ENCODE assay signal across 9 cellular contexts in genomic region chr19:20664917-20665781, GRCh38. TPM values are rescaled to one million over a fixed set of nuclear protein-coding genes. Genes with fewer than 3 reads are reported as not detected.
DNase-seq lines count a peak whose midpoint lies in the region; ATAC-seq and TF ChIP-seq lines count a peak whose summit lies in the region.
"Had no signal": no experiment of that assay in that cellular context is flagged by ENCODE, and none has a peak within 500 bp of the region (broad histone marks: within the 10 kb centered on the region; RNA-seq: fewer than 3 reads in every experiment).

No MANE protein-coding gene starts in this region.

- BruUV-seq in OCI-LY7 (replicated peaks; lab: Mats Ljungman, UMichigan) = no TSS peak

- peaks cover 4% of the 10 kb centered on the region for H3K9me3 ChIP-seq in CD8-positive, alpha-beta memory T cell (ENCODE audit: low read length)
- no peaks in the 10 kb centered on the region for H3K9me3 ChIP-seq in WERI-Rb-1 (ENCODE audit: severe bottlenecking)
- H3K9me3 ChIP-seq in left ventricle myocardium inferior (replicated peaks) = no peaks in the 10 kb centered on the region
- H3K9me3 ChIP-seq in OCI-LY7 (ENCODE audit: low read length) = no peaks in the 10 kb centered on the region

- peaks cover 6% of the 10 kb centered on the region for H3K4me1 ChIP-seq in CD8-positive, alpha-beta memory T cell (ENCODE audit: insufficient read depth, low read length)
- H3K4me1 ChIP-seq in left ventricle myocardium inferior = peaks cover 11% of the 10 kb centered on the region
- peaks cover 5% of the 10 kb centered on the region for H3K4me1 ChIP-seq in OCI-LY7 (ENCODE audit: insufficient read depth, low read length, poor library complexity, severe bottlenecking)

- peak overlapping the region in 1 of 8 donors; percentile 51 for H3K27ac Mint-ChIP-seq in CD8-positive, alpha-beta memory T cell
- H3K27ac Mint-ChIP-seq in T-cell (no peak overlapping the region), CD14-positive monocyte (peak overlapping the region in 1 of 7 donors; percentile 14)
- peak overlapping the region in 1 of 10 donors; percentile 63 for H3K27ac Mint-ChIP-seq in naive thymus-derived CD8-positive, alpha-beta T cell

- H3K9me3 Mint-ChIP-seq in CD8-positive, alpha-beta memory T cell = peaks cover 0 to 2% (median 0%) of the 10 kb centered on the region in 5 donors
- H3K9me3 Mint-ChIP-seq in T-cell (peaks cover 5 to 14% (median 8%) of the 10 kb centered on the region in 3 donors), CD14-positive monocyte (peaks cover 39 to 85% (median 83%) of the 10 kb centered on the region in 7 donors)
- peaks cover 0 to 58% (median 25%) of the 10 kb centered on the region in 9 donors for H3K9me3 Mint-ChIP-seq in naive thymus-derived CD8-positive, alpha-beta T cell

- CTCF ChIA-PET in CD8-positive, alpha-beta memory T cell (lab: Charles Lee) = interaction anchor here (0.5 to 0.6 kb wide), 2 partner anchors 14 to 315 kb away, joined by 3 read pairs; no protein-coding TSS in a partner anchor
- CTCF ChIA-PET in T-cell (lab: Charles Lee) = interaction anchor here in 1 of 2 donors (0.5 kb wide), 1 partner anchor 108 kb away, joined by 3 read pairs; no protein-coding TSS in a partner anchor
- CTCF ChIA-PET in OCI-LY7 (lab: Charles Lee; ENCODE audit: unreplicated experiment) = no interaction called here

- TF ChIP-seq CTCF in WERI-Rb-1 (IDR thresholded peaks at IDR 0.05; ENCODE audit: low read depth, low read length) (no peak), left ventricle myocardium inferior (IDR thresholded peaks at IDR 0.05; ENCODE audit: borderline replicate concordance) (no peak), OCI-LY7 (conservative IDR thresholded peaks at IDR 0.05; ENCODE audit: low read length) (no peak), CD14-positive monocyte (IDR thresholded peaks at IDR 0.05) (no peak)

- no peaks in the 10 kb centered on the region for H3K9me2 ChIP-seq in OCI-LY7 (ENCODE audit: insufficient read depth, low read length)

- H3K36me3 ChIP-seq in CD8-positive, alpha-beta memory T cell (ENCODE audit: insufficient read depth, low read length) = no peaks in the 10 kb centered on the region
- peaks cover 2% of the 10 kb centered on the region; the same call in 1 of the 2 replicates for H3K36me3 ChIP-seq in WERI-Rb-1
- no peaks in the 10 kb centered on the region for H3K36me3 ChIP-seq in left ventricle myocardium inferior
- H3K36me3 ChIP-seq in OCI-LY7 (ENCODE audit: insufficient read depth, low read length) = no peaks in the 10 kb centered on the region; the same call in 1 of the 2 replicates

- no peak overlapping the region for H2AFZ ChIP-seq in OCI-LY7 (ENCODE audit: low read length)

- intact Hi-C loops in left ventricle myocardium inferior (cut with micrococcal nuclease) = no loop called here
- intact Hi-C loops in OCI-LY7 (cut with micrococcal nuclease; ENCODE audit: unreplicated experiment) = no loop called here
- intact Hi-C loops in CD14-positive monocyte (cut with micrococcal nuclease) = no loop called here

- no peak for DNase-seq in CD8-positive, alpha-beta memory T cell
- DNase-seq in WERI-Rb-1 (peak; percentile 96), left ventricle myocardium inferior (peak; percentile 29), retina (peak; percentile 79), T-cell (no peak), OCI-LY7 (ENCODE audit: low spot score) (no peak), CD14-positive monocyte (ENCODE audit: low spot score) (no peak)
- no peak for DNase-seq in naive thymus-derived CD8-positive, alpha-beta T cell

- H3K27ac ChIP-seq in CD8-positive, alpha-beta memory T cell (ENCODE audit: low read depth, low read length) = no peak overlapping the region
- H3K27ac ChIP-seq in WERI-Rb-1 (peak overlapping the region; percentile 94), left ventricle myocardium inferior (replicated peaks) (peak overlapping the region; percentile 40), OCI-LY7 (ENCODE audit: low read depth, low read length, poor library complexity, severe bottlenecking) (no peak overlapping the region)

- H3K4me3 Mint-ChIP-seq in CD8-positive, alpha-beta memory T cell = peak overlapping the region in 5 of 7 donors; percentile 34 to 74 (median 71)
- peak overlapping the region in 1 of 3 donors; percentile 39 for H3K4me3 Mint-ChIP-seq in T-cell
- H3K4me3 Mint-ChIP-seq in naive thymus-derived CD8-positive, alpha-beta T cell = peak overlapping the region in 2 of 10 donors; percentile 47 to 58
- no peak overlapping the region for H3K4me3 Mint-ChIP-seq in CD14-positive monocyte

- POLR2A ChIA-PET in CD8-positive, alpha-beta memory T cell (lab: Charles Lee) = no interaction called here
- POLR2A ChIA-PET in T-cell (lab: Charles Lee) = interaction anchor here in 1 of 2 donors (0.6 kb wide), 2 partner anchors 112 to 1173 kb away, joined by 3 to 10 read pairs; no protein-coding TSS in a partner anchor
- POLR2A ChIA-PET in naive thymus-derived CD8-positive, alpha-beta T cell (lab: Charles Lee) = no interaction called here
- POLR2A ChIA-PET in OCI-LY7 (lab: Charles Lee) = no interaction called here

- peaks cover 22 to 43% (median 34%) of the 10 kb centered on the region in 3 donors for H3K4me1 Mint-ChIP-seq in CD8-positive, alpha-beta memory T cell
- peaks cover 17 to 34% (median 27%) of the 10 kb centered on the region in 3 donors for H3K4me1 Mint-ChIP-seq in T-cell
- peaks cover 8 to 30% (median 18%) of the 10 kb centered on the region in 4 donors for H3K4me1 Mint-ChIP-seq in naive thymus-derived CD8-positive, alpha-beta T cell
- peaks cover 8% of the 10 kb centered on the region for H3K4me1 Mint-ChIP-seq in CD14-positive monocyte

- H3K79me2 ChIP-seq in OCI-LY7 (ENCODE audit: insufficient read depth, low read depth, low read length) = peaks cover 11% of the 10 kb centered on the region; the same call in 1 of the 2 replicates

- H3K36me3 Mint-ChIP-seq in CD8-positive, alpha-beta memory T cell = peaks cover 0 to 10% (median 4%) of the 10 kb centered on the region in 3 donors
- H3K36me3 Mint-ChIP-seq in T-cell (peaks cover 9% of the 10 kb centered on the region), CD14-positive monocyte (peaks cover 3 to 6% of the 10 kb centered on the region in 2 donors)
- H3K36me3 Mint-ChIP-seq in naive thymus-derived CD8-positive, alpha-beta T cell = peaks cover 8 to 40% (median 19%) of the 10 kb centered on the region in 3 donors

- no peak for ATAC-seq in T-cell (replicated peaks in 1 of 4)
- ATAC-seq in naive thymus-derived CD8-positive, alpha-beta T cell = no peak
- ATAC-seq: left colon had no signal

- no peak overlapping the region for H3K4me3 ChIP-seq in CD8-positive, alpha-beta memory T cell (ENCODE audit: low read length)
- peak overlapping the region; percentile 71 for H3K4me3 ChIP-seq in WERI-Rb-1 (ENCODE audit: low read depth, low read length)
- H3K4me3 ChIP-seq in left ventricle myocardium inferior = peak overlapping the region; percentile 37
- H3K4me3 ChIP-seq in OCI-LY7 (ENCODE audit: low read depth, low read length, poor library complexity, severe bottlenecking) = no peak overlapping the region

- peaks cover 0 to 1% of the 10 kb centered on the region in 2 donors for H3K27me3 Mint-ChIP-seq in CD8-positive, alpha-beta memory T cell
- H3K27me3 Mint-ChIP-seq in T-cell (no peaks in the 10 kb centered on the region), CD14-positive monocyte (ENCODE audit: low read depth in 3 of 3) (peaks cover 0 to 2% (median 0%) of the 10 kb centered on the region in 3 donors)
- H3K27me3 Mint-ChIP-seq in naive thymus-derived CD8-positive, alpha-beta T cell = no peaks in the 10 kb centered on the region

- no peaks in the 10 kb centered on the region for H4K20me1 ChIP-seq in OCI-LY7 (ENCODE audit: insufficient read depth, low read length)

- no peak overlapping the region for H3K4me2 ChIP-seq in OCI-LY7 (ENCODE audit: low read length)

- H3K27me3 ChIP-seq in CD8-positive, alpha-beta memory T cell (ENCODE audit: insufficient read depth, low read length, poor library complexity, severe bottlenecking) = no peaks in the 10 kb centered on the region
- H3K27me3 ChIP-seq in WERI-Rb-1 (ENCODE audit: insufficient read depth, low read depth, severe bottlenecking) = no peaks in the 10 kb centered on the region
- H3K27me3 ChIP-seq in left ventricle myocardium inferior (ENCODE audit: low read depth) = no peaks in the 10 kb centered on the region

RNA-seq across cellular contexts. Expression of gene ZNF626, which starts 3.8 kb away (rescaled TPM):
- total RNA-seq in CD8-positive, alpha-beta memory T cell = 10 to 100 TPM in 1 of 2 experiments, 1 to 10 TPM in 1; 9.9 to 11.2 TPM
- 17.4 TPM for polyA plus RNA-seq in CD8-positive, alpha-beta memory T cell
- total RNA-seq in left ventricle myocardium inferior (7.8 TPM), T-cell (10 to 100 TPM in 2 of 5 donors, 1 to 10 TPM in 3; 5.6 to 12.1 (median 9.7) TPM), OCI-LY7 (2022) (4.5 and 5.1 TPM in 2 replicates)
- 10 to 100 TPM; 17.1 to 17.8 TPM for total RNA-seq in naive thymus-derived CD8-positive, alpha-beta T cell
- 10 to 100 TPM in 1 of 3 donors, 1 to 10 TPM in 2; 4.8 to 13.7 (median 8.8) TPM for polyA plus RNA-seq in naive thymus-derived CD8-positive, alpha-beta T cell
- total RNA-seq in OCI-LY7 (2014; rRNA removed; shearing (Covaris generic)) = 3.3 and 5.3 TPM in 2 replicates
- 1 to 10 TPM in 1 of 2 donors, under 1 TPM in 1; 0.40 to 1.4 TPM for polyA plus RNA-seq in CD14-positive monocyte

Comparison
In these comparisons a context has a peak if more than half of its experiments do, and no peak if none do; other contexts are left out.
1. DNase-seq: peak in WERI-Rb-1 (single experiment), left ventricle myocardium inferior (single experiment) and retina (single experiment); none in CD8-positive, alpha-beta memory T cell (0 of 5), T-cell (0 of 34), naive thymus-derived CD8-positive, alpha-beta T cell (0 of 10), OCI-LY7 (single experiment) and CD14-positive monocyte (single experiment).
2. H3K27ac ChIP-seq: peak in WERI-Rb-1 (single experiment) and left ventricle myocardium inferior (single experiment); none in CD8-positive, alpha-beta memory T cell (single experiment) and OCI-LY7 (single experiment).
3. H3K4me3 ChIP-seq: peak in WERI-Rb-1 (single experiment) and left ventricle myocardium inferior (single experiment); none in CD8-positive, alpha-beta memory T cell (single experiment) and OCI-LY7 (single experiment).
4. H3K4me3 Mint-ChIP-seq: peak in CD8-positive, alpha-beta memory T cell (5 of 7); none in CD14-positive monocyte (0 of 2).